ENCODE assay signal across 12 cellular contexts in genomic region chr1:96416690-96417444, GRCh38.
A peak's percentile ranks its signal among the peaks of the same experiment; 100 is the strongest.
DNase-seq lines count a peak whose midpoint lies in the region; ATAC-seq, FAIRE-seq and TF ChIP-seq lines count a peak whose summit lies in the region.
"Had no signal": no experiment of that assay in that cellular context is flagged by ENCODE, and none has a peak within 500 bp of the region (broad histone marks: within the 10 kb centered on the region; RNA-seq: fewer than 3 reads in every experiment).

No MANE protein-coding gene starts in this region.

- CTCF ChIA-PET in AG04450 (lab: Charles Lee), result no interaction called here

- no peaks in the 10 kb centered on the region for H3K9me3 ChIP-seq in AG04450 (ENCODE audit: control insufficient read depth, insufficient read depth, low read length)

- TF ChIP-seq CTCF in AG04450 (IDR thresholded peaks at IDR 0.05; ENCODE audit: low read depth, low read length), result no peak

- DNase-seq in AG04450 (ENCODE audit: low read depth, low spot score), result no peak
- DNase-seq in dermis blood vessel endothelial cell, result peak; percentile 21
- no peak for DNase-seq in NCI-H2171 treated with DMSO at 0.1 percent for 48 hours (lab: John Stamatoyannopoulos, UW)
- no peak for DNase-seq in GM12892 (ENCODE audit: insufficient read length)
- no peak for DNase-seq in NCI-H446 treated with DMSO at 0.1 percent for 48 hours (lab: John Stamatoyannopoulos, UW)
- no peak for DNase-seq in HuH-7 (ENCODE audit: low spot score)
- DNase-seq: naive B cell; stimulated activated naive CD4-positive, alpha-beta T cell treated with Interleukin-2 at 50 U/mL for 16 hours; T-helper 2 cell had no signal

- no peak for FAIRE-seq in GM12892 (lab: Jason Lieb, UNC)
- FAIRE-seq: colon had no signal

- no peak for TF ChIP-seq POLR2A in GM12892 (IDR thresholded peaks at IDR 0.05; ENCODE audit: low read depth, low read length)

- POLR2A ChIA-PET in AG04450 (lab: Yijun Ruan, JAX), result interaction anchor here (1.0 kb wide), 1 partner anchor 55 kb away, joined by 8 read pairs; no protein-coding TSS in a partner anchor

- H3K27me3 ChIP-seq in AG04450 (ENCODE audit: control insufficient read depth, insufficient read depth, low read length), result no peaks in the 10 kb centered on the region

- H3K27ac ChIP-seq in AG04450 (ENCODE audit: low read depth, low read length), result peak overlapping the region; percentile 42

- no peak overlapping the region for H3K4me3 ChIP-seq in AG04450 (ENCODE audit: low read depth, low read length)

- ATAC-seq in GM21360 (IDR thresholded peaks at IDR 0.05; ENCODE audit: unreplicated experiment) (peak; percentile 95), HG03196 (IDR thresholded peaks at IDR 0.05; ENCODE audit: unreplicated experiment) (peak; percentile 94)
